Comparison of ENCODE assay signal across 12 cellular contexts in the genomic region with DNA sequence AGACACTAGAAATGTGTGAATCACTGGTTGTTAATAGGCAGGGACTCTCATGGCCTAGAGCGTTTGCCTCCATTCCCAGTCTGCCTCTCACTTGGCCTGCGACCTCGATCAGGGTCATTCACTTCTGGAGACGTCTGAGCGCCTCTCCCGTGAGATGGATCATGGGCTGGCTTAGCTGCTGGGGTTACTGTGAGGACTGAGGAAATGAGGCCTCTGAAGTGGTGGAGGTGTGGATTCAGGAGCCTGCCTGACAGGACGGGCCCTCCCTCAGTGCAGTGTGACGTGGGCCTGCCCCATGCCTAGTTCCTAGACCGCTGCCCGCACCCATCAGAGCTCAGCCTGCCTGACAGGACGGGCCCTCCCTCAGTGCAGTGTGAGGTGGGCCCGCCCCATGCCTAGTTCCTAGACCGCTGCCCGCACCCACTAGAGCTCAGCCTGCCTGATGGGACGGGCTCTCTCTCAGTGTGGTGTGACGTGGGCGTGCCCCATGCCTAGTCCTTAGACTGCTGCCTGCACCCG.
A peak's percentile ranks its signal among the peaks of the same experiment; 100 is the strongest.
DNase-seq lines count a peak whose midpoint lies in the region; ATAC-seq and TF ChIP-seq lines count a peak whose summit lies in the region.
"Had no signal": no experiment of that assay in that cellular context is flagged by ENCODE, and none has a peak within 500 bp of the region (broad histone marks: within the 10 kb centered on the region; RNA-seq: fewer than 3 reads in every experiment).

No MANE protein-coding gene starts in this region.

- H3K4me1 Mint-ChIP-seq in T-helper 17 cell (peaks cover 4% of the 10 kb centered on the region), immature natural killer cell (peaks cover 6 to 11% of the 10 kb centered on the region in 2 donors)

- H4K20me1 ChIP-seq in osteoblast (ENCODE audit: insufficient read depth, low read length), result peaks cover 22% of the 10 kb centered on the region

- no peaks in the 10 kb centered on the region for H3K9me3 Mint-ChIP-seq in immature natural killer cell
- H3K9me3 Mint-ChIP-seq: activated CD4-positive, alpha-beta memory T cell treated with anti-CD3 and anti-CD28 coated beads for 36 hours had no signal

- peaks cover 8% of the 10 kb centered on the region for H3K36me3 ChIP-seq in osteoblast (ENCODE audit: insufficient read depth, low read length)

- no peaks in the 10 kb centered on the region for H3K79me2 ChIP-seq in osteoblast (ENCODE audit: insufficient read depth, low read length)

- H3K4me3 ChIP-seq in osteoblast (ENCODE audit: insufficient read depth, low read length), result no peak overlapping the region

- no peak overlapping the region for H2AFZ ChIP-seq in osteoblast (ENCODE audit: low read length)

- H3K27ac Mint-ChIP-seq in T-helper 17 cell (peak overlapping the region; percentile 39), immature natural killer cell (peak overlapping the region in 5 of 6 donors; percentile 37 to 85 (median 67))
- H3K27ac Mint-ChIP-seq: activated CD4-positive, alpha-beta memory T cell treated with anti-CD3 and anti-CD28 coated beads for 36 hours had no signal

- H3K36me3 Mint-ChIP-seq in T-helper 17 cell (ENCODE audit: low read depth) (no peaks in the 10 kb centered on the region), immature natural killer cell (peaks cover 0 to 33% (median 21%) of the 10 kb centered on the region in 3 donors)

- H3K4me3 Mint-ChIP-seq in T-helper 17 cell, result no peak overlapping the region
- H3K4me3 Mint-ChIP-seq in immature natural killer cell, result peak overlapping the region in 2 of 5 donors; percentile 24 to 35
- H3K4me3 Mint-ChIP-seq: activated CD4-positive, alpha-beta memory T cell treated with anti-CD3 and anti-CD28 coated beads for 36 hours had no signal

- peak overlapping the region; percentile 47 for H3K27ac ChIP-seq in osteoblast (ENCODE audit: low read depth, low read length)

- H3K4me1 ChIP-seq in osteoblast (ENCODE audit: insufficient read depth, low read length), result peaks cover 14% of the 10 kb centered on the region

- ATAC-seq in T-helper 17 cell, result no peak
- no peak for ATAC-seq in GM18502 (IDR thresholded peaks at IDR 0.05; ENCODE audit: poor library complexity, unreplicated experiment)
- no peak for ATAC-seq in GM21360 (IDR thresholded peaks at IDR 0.05; ENCODE audit: unreplicated experiment)

- TF ChIP-seq CTCF in osteoblast (IDR thresholded peaks at IDR 0.05; ENCODE audit: extremely low read depth, low read depth, low read length), result no peak

- H3K27me3 Mint-ChIP-seq in T-helper 17 cell (no peaks in the 10 kb centered on the region), immature natural killer cell (ENCODE audit: low read depth in 3 of 3) (peaks cover 0 to 1% (median 0%) of the 10 kb centered on the region in 3 donors)
- H3K27me3 Mint-ChIP-seq: activated CD4-positive, alpha-beta memory T cell treated with anti-CD3 and anti-CD28 coated beads for 36 hours had no signal

- H3K9me3 ChIP-seq in T-helper 17 cell (ENCODE audit: control insufficient read depth, low read length, poor library complexity, severe bottlenecking), result no peaks in the 10 kb centered on the region
- no peaks in the 10 kb centered on the region for H3K9me3 ChIP-seq in osteoblast (ENCODE audit: low read depth, low read length)

- DNase-seq in EH (ENCODE audit: low read depth), result peak; percentile 48
- DNase-seq in T-helper 17 cell, result no peak
- peak; percentile 15 to 64 (median 17) for DNase-seq in immature natural killer cell
- peak; percentile 83 for DNase-seq in osteoblast (ENCODE audit: insufficient read length, low spot score, missing footprints)
- no peak for DNase-seq in NK-92 treated with Interleukin-12 subunit alpha and Interleukin-12 subunit beta, amount 100 ng/mL, for 24 hours (lab: John Stamatoyannopoulos, UW)
- DNase-seq in OCI-M1 (lab: John Stamatoyannopoulos, UW), result no peak
- DNase-seq: activated CD4-positive, alpha-beta memory T cell treated with anti-CD3 and anti-CD28 coated beads for 36 hours; activated naive CD4-positive, alpha-beta T cell treated with anti-CD3 and anti-CD28 coated beads, Interleukin-2, amount 50 U/mL, for 16 hours; NCI-H510A; right cardiac atrium had no signal

- H3K27me3 ChIP-seq in osteoblast (ENCODE audit: insufficient read depth, low read length), result no peaks in the 10 kb centered on the region

- no peak overlapping the region for H3K4me2 ChIP-seq in osteoblast (ENCODE audit: insufficient read depth, low read length)

Comparison
In these comparisons a context has a peak if more than half of its experiments do, and no peak if none do; other contexts are left out.
1. DNase-seq: peak in EH (single experiment), immature natural killer cell (3 of 3) and osteoblast (single experiment); none in T-helper 17 cell (0 of 3), NK-92 treated with Interleukin-12 subunit alpha and Interleukin-12 subunit beta, amount 100 ng/mL, for 24 hours (single experiment) and OCI-M1 (single experiment).